Comparison of ENCODE assay signal across 9 cellular contexts in genomic region chr1:8097077-8097799, GRCh38.
DNase-seq lines count a peak whose midpoint lies in the region; ATAC-seq, FAIRE-seq and TF ChIP-seq lines count a peak whose summit lies in the region.
"Had no signal": no experiment of that assay in that cellular context is flagged by ENCODE, and none has a peak within 500 bp of the region (broad histone marks: within the 10 kb centered on the region; RNA-seq: fewer than 3 reads in every experiment).

No MANE protein-coding gene starts in this region.

- peaks cover 0 to 15% of the 10 kb centered on the region in 2 donors for H3K9me3 Mint-ChIP-seq in activated naive CD4-positive, alpha-beta T cell treated with anti-CD3 and anti-CD28 coated beads, Interleukin-2, amount 50 U/mL, for 72 hours
- H3K9me3 Mint-ChIP-seq: immature natural killer cell had no signal

- no peaks in the 10 kb centered on the region for H3K27me3 ChIP-seq in uterus

- peak overlapping the region; percentile 62 to 97 for H3K27ac Mint-ChIP-seq in activated naive CD4-positive, alpha-beta T cell treated with anti-CD3 and anti-CD28 coated beads, Interleukin-2, amount 50 U/mL, for 72 hours

- peak; percentile 100 for FAIRE-seq in A204.1 (lab: Jason Lieb, UNC)

- TF ChIP-seq POLR2A in uterus (IDR thresholded peaks at IDR 0.05) = no peak

- ATAC-seq in HG02763 (IDR thresholded peaks at IDR 0.05; ENCODE audit: unreplicated experiment) (peak; percentile 72), left lobe of liver (peak; percentile 19)
- peak; percentile 87 to 96 for ATAC-seq in activated naive CD4-positive, alpha-beta T cell treated with anti-CD3 and anti-CD28 coated beads, Interleukin-2, amount 50 U/mL, for 72 hours

- H3K4me3 ChIP-seq in uterus = no peak overlapping the region

- H3K36me3 Mint-ChIP-seq in activated naive CD4-positive, alpha-beta T cell treated with anti-CD3 and anti-CD28 coated beads, Interleukin-2, amount 50 U/mL, for 72 hours = peaks cover 0 to 20% of the 10 kb centered on the region in 2 donors

- H3K27ac ChIP-seq in uterus = peak overlapping the region; percentile 86 to 90

- peaks cover 5 to 6% of the 10 kb centered on the region in 2 donors for H3K4me1 ChIP-seq in uterus

- TF ChIP-seq CTCF in GM13976 (IDR thresholded peaks at IDR 0.05; ENCODE audit: borderline replicate concordance, control extremely low read depth, extremely low read depth, insufficient read depth, missing control alignments) = no peak
- TF ChIP-seq CTCF in uterus (IDR thresholded peaks at IDR 0.05) = no peak

- intact Hi-C loops in uterus (cut with DNase I; ENCODE audit: low total_unique reads) = no loop called here

- no peaks in the 10 kb centered on the region for H3K36me3 ChIP-seq in uterus

- DNase-seq in GM13976 (ENCODE audit: low spot score) = peak; percentile 45
- peak; percentile 90 for DNase-seq in NCI-H2029 (lab: John Stamatoyannopoulos, UW)
- peak in 1 of 2 donors; percentile 17 for DNase-seq in activated naive CD4-positive, alpha-beta T cell treated with anti-CD3 and anti-CD28 coated beads, Interleukin-2, amount 50 U/mL, for 72 hours (ENCODE audit: low spot score in 2 of 2)
- DNase-seq in left lobe of liver (ENCODE audit: low spot score) = no peak
- no peak for DNase-seq in uterus
- DNase-seq in activated CD8-positive, alpha-beta memory T cell treated with anti-CD3 and anti-CD28 coated beads, Interleukin-2, amount 50 U/mL, for 48 hours = no peak

- in situ Hi-C loops in GM13976 (cut with MboI; ENCODE audit: low sequenced_read_pairs, unreplicated experiment) = no loop called here

- no peaks in the 10 kb centered on the region for H3K9me3 ChIP-seq in uterus

Comparison
In these comparisons a context has a peak if more than half of its experiments do, and no peak if none do; other contexts are left out.
1. DNase-seq: peak in GM13976 (single experiment) and NCI-H2029 (single experiment); none in left lobe of liver (single experiment), uterus (0 of 2) and activated CD8-positive, alpha-beta memory T cell treated with anti-CD3 and anti-CD28 coated beads, Interleukin-2, amount 50 U/mL, for 48 hours (single experiment).
2. ATAC-seq: peak in every context shown above with its lines; median percentile 92 in activated naive CD4-positive, alpha-beta T cell treated with anti-CD3 and anti-CD28 coated beads, Interleukin-2, amount 50 U/mL, for 72 hours; 72 in HG02763; 19 in left lobe of liver.